ENCODE assay signal across 2 cellular contexts in genomic region chr19:47891923-47892666, GRCh38.
TF ChIP-seq lines count a peak whose summit lies in the region.

No MANE protein-coding gene starts in this region.

TF ChIP-seq in K562, 482 proteins besides CTCF, POLR2A, EP300 and RAD21 (continued from another document and continues in another):
- TF ChIP-seq ZNF318 (IDR thresholded peaks at IDR 0.05; ENCODE audit: borderline replicate concordance in 1 of 2, low read depth in 1 of 2) (peak; percentile 96; a peak in 3 of 4 replicates), ATF2 (CRISPR knock-in tag; IDR thresholded peaks at IDR 0.05) (no peak), NCOA4 (IDR thresholded peaks at IDR 0.05; ENCODE audit: partially characterized antibody) (no peak), ZNF431 (CRISPR knock-in tag; IDR thresholded peaks at IDR 0.05) (no peak), BACH1 (tag; IDR thresholded peaks at IDR 0.05) (peak; percentile 91), HBP1 (CRISPR knock-in tag; IDR thresholded peaks at IDR 0.05) (no peak), POLR3G (IDR thresholded peaks at IDR 0.05; ENCODE audit: extremely low read depth, insufficient read length, insufficient replicate concordance) (no peak)

TF ChIP-seq in HepG2, 621 proteins besides CTCF, POLR2A, EP300 and RAD21 (continued from another document and continues in another):
- TF ChIP-seq TSC22D2 (CRISPR knock-in tag; IDR thresholded peaks at IDR 0.05; ENCODE audit: borderline replicate concordance) = no peak
- TF ChIP-seq KLF16 (CRISPR knock-in tag; IDR thresholded peaks at IDR 0.05) = peak in 1 of 2 experiments; percentile 27; a peak in 1 of 4 replicates
- peak; percentile 94 for TF ChIP-seq PAXIP1 (CRISPR knock-in tag; conservative IDR thresholded peaks at IDR 0.05)
- TF ChIP-seq ZBTB2 (CRISPR knock-in tag; IDR thresholded peaks at IDR 0.05; ENCODE audit: low read depth) = no peak
- 0 out of 2 replicates have a peak, but pooled peaks have one; percentile 53 for TF ChIP-seq ZSCAN31 (CRISPR knock-in tag; IDR thresholded peaks at IDR 0.05; ENCODE audit: low read depth)
- TF ChIP-seq STAG1 (CRISPR knock-in tag; IDR thresholded peaks at IDR 0.05) = no peak
- TF ChIP-seq RFXAP (CRISPR knock-in tag; IDR thresholded peaks at IDR 0.05; ENCODE audit: borderline replicate concordance) = peak; percentile 25; the same call in 1 of the 2 replicates
- TF ChIP-seq NFIC (IDR thresholded peaks at IDR 0.05; ENCODE audit: low read length) = peak; percentile 70
- 0 out of 2 replicates have a peak, but pooled peaks have one; percentile 28 for TF ChIP-seq ZNF383 (CRISPR knock-in tag; IDR thresholded peaks at IDR 0.05; ENCODE audit: borderline replicate concordance)
- no peak for TF ChIP-seq MTA1 (CRISPR knock-in tag; IDR thresholded peaks at IDR 0.05; ENCODE audit: borderline replicate concordance)
- no peak; the same call in 1 of the 2 replicates for TF ChIP-seq ZBTB3 (CRISPR knock-in tag; IDR thresholded peaks at IDR 0.05; ENCODE audit: borderline replicate concordance, low read depth)
- peak; percentile 89 for TF ChIP-seq ZMYM4 (CRISPR knock-in tag; IDR thresholded peaks at IDR 0.05)
- no peak for TF ChIP-seq ELF4 (CRISPR knock-in tag; IDR thresholded peaks at IDR 0.05; ENCODE audit: borderline replicate concordance)
- TF ChIP-seq ATF7 (IDR thresholded peaks at IDR 0.05) = no peak
- no peak for TF ChIP-seq ATF7 (CRISPR knock-in tag; IDR thresholded peaks at IDR 0.05)
- TF ChIP-seq HOXA5 (CRISPR knock-in tag; IDR thresholded peaks at IDR 0.05) = no peak
- peak; percentile 68; the same call in 1 of the 2 replicates for TF ChIP-seq ATF7-NPFF (CRISPR knock-in tag; IDR thresholded peaks at IDR 0.05; ENCODE audit: low read depth)
- no peak for TF ChIP-seq SRSF4 (IDR thresholded peaks at IDR 0.05; ENCODE audit: low read depth, low read length, poor library complexity, severe bottlenecking)
- TF ChIP-seq RXRA (CRISPR knock-in tag; IDR thresholded peaks at IDR 0.05) = peak; percentile 65; the same call in 1 of the 2 replicates
- no peak for TF ChIP-seq HMG20B (CRISPR knock-in tag; conservative IDR thresholded peaks at IDR 0.05)
- TF ChIP-seq POLR2AphosphoS5 (IDR thresholded peaks at IDR 0.05; ENCODE audit: low read depth, low read length) = peak; percentile 99
- TF ChIP-seq ZNF547 (CRISPR knock-in tag; IDR thresholded peaks at IDR 0.05) = no peak
- TF ChIP-seq ZNF24 (IDR thresholded peaks at IDR 0.05) = 0 out of 2 replicates have a peak, but pooled peaks have one; percentile 9
- TF ChIP-seq NKX3-1 (CRISPR knock-in tag; IDR thresholded peaks at IDR 0.05) = no peak
- TF ChIP-seq RFX5 (IDR thresholded peaks at IDR 0.05; ENCODE audit: low read depth, low read length) = peak; percentile 80; the same call in 1 of the 2 replicates
- peak; percentile 80; the same call in 1 of the 2 replicates for TF ChIP-seq NCOR1 (IDR thresholded peaks at IDR 0.05; ENCODE audit: borderline replicate concordance, low read length)
- no peak for TF ChIP-seq USF2 (IDR thresholded peaks at IDR 0.05; ENCODE audit: low read depth, low read length)
- TF ChIP-seq USF2 (CRISPR knock-in tag; IDR thresholded peaks at IDR 0.05; ENCODE audit: borderline replicate concordance) = peak; percentile 86; the same call in 1 of the 2 replicates
- TF ChIP-seq ATF2 (CRISPR knock-in tag; IDR thresholded peaks at IDR 0.05) = no peak
- peak; percentile 97 for TF ChIP-seq PBX2 (CRISPR knock-in tag; IDR thresholded peaks at IDR 0.05)
- TF ChIP-seq ZNF749 (CRISPR knock-in tag; IDR thresholded peaks at IDR 0.05; ENCODE audit: borderline replicate concordance) = no peak
- TF ChIP-seq TARDBP (CRISPR knock-in tag; IDR thresholded peaks at IDR 0.05) = peak; percentile 71
- TF ChIP-seq, protein P1, sequence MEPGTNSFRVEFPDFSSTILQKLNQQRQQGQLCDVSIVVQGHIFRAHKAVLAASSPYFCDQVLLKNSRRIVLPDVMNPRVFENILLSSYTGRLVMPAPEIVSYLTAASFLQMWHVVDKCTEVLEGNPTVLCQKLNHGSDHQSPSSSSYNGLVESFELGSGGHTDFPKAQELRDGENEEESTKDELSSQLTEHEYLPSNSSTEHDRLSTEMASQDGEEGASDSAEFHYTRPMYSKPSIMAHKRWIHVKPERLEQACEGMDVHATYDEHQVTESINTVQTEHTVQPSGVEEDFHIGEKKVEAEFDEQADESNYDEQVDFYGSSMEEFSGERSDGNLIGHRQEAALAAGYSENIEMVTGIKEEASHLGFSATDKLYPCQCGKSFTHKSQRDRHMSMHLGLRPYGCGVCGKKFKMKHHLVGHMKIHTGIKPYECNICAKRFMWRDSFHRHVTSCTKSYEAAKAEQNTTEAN (CRISPR knock-in tag; conservative IDR thresholded peaks at IDR 0.05) = no peak
- TF ChIP-seq ZNF709 (CRISPR knock-in tag; IDR thresholded peaks at IDR 0.05) = no peak
- no peak; the same call in 1 of the 2 replicates for TF ChIP-seq GATAD2A (CRISPR knock-in tag; IDR thresholded peaks at IDR 0.05)
- no peak for TF ChIP-seq NFIB (CRISPR knock-in tag; IDR thresholded peaks at IDR 0.05; ENCODE audit: borderline replicate concordance)
- TF ChIP-seq CREB3 (CRISPR knock-in tag; IDR thresholded peaks at IDR 0.05) = no peak
- TF ChIP-seq, protein P2, sequence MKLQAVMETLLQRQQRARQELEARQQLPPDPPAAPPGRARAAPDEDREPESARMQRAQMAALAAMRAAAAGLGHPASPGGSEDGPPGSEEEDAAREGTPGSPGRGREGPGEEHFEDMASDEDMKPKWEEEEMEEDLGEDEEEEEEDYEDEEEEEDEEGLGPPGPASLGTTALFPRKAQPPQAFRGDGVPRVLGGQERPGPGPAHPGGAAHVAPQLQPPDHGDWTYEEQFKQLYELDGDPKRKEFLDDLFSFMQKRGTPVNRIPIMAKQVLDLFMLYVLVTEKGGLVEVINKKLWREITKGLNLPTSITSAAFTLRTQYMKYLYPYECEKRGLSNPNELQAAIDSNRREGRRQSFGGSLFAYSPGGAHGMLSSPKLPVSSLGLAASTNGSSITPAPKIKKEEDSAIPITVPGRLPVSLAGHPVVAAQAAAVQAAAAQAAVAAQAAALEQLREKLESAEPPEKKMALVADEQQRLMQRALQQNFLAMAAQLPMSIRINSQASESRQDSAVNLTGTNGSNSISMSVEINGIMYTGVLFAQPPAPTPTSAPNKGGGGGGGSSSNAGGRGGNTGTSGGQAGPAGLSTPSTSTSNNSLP (IDR thresholded peaks at IDR 0.05; ENCODE audit: low read depth, low read length) = peak; percentile 96
- TF ChIP-seq HMG20A (CRISPR knock-in tag; IDR thresholded peaks at IDR 0.05; ENCODE audit: borderline replicate concordance) = peak; percentile 12; the same call in 1 of the 2 replicates
- TF ChIP-seq, protein P3, sequence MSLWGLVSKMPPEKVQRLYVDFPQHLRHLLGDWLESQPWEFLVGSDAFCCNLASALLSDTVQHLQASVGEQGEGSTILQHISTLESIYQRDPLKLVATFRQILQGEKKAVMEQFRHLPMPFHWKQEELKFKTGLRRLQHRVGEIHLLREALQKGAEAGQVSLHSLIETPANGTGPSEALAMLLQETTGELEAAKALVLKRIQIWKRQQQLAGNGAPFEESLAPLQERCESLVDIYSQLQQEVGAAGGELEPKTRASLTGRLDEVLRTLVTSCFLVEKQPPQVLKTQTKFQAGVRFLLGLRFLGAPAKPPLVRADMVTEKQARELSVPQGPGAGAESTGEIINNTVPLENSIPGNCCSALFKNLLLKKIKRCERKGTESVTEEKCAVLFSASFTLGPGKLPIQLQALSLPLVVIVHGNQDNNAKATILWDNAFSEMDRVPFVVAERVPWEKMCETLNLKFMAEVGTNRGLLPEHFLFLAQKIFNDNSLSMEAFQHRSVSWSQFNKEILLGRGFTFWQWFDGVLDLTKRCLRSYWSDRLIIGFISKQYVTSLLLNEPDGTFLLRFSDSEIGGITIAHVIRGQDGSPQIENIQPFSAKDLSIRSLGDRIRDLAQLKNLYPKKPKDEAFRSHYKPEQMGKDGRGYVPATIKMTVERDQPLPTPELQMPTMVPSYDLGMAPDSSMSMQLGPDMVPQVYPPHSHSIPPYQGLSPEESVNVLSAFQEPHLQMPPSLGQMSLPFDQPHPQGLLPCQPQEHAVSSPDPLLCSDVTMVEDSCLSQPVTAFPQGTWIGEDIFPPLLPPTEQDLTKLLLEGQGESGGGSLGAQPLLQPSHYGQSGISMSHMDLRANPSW (CRISPR knock-in tag; IDR thresholded peaks at IDR 0.05; ENCODE audit: borderline replicate concordance) = peak; percentile 18; the same call in 1 of the 2 replicates
- TF ChIP-seq, protein P4, sequence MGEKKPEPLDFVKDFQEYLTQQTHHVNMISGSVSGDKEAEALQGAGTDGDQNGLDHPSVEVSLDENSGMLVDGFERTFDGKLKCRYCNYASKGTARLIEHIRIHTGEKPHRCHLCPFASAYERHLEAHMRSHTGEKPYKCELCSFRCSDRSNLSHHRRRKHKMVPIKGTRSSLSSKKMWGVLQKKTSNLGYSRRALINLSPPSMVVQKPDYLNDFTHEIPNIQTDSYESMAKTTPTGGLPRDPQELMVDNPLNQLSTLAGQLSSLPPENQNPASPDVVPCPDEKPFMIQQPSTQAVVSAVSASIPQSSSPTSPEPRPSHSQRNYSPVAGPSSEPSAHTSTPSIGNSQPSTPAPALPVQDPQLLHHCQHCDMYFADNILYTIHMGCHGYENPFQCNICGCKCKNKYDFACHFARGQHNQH (CRISPR knock-in tag; IDR thresholded peaks at IDR 0.05) = peak; percentile 97
- peak; percentile 55; the same call in 1 of the 2 replicates for TF ChIP-seq ARNTL (CRISPR knock-in tag; IDR thresholded peaks at IDR 0.05)
- TF ChIP-seq HOXA3 (CRISPR knock-in tag; IDR thresholded peaks at IDR 0.05) = no peak; the same call in 1 of the 2 replicates
- TF ChIP-seq ZKSCAN8 (CRISPR knock-in tag; IDR thresholded peaks at IDR 0.05; ENCODE audit: borderline replicate concordance) = no peak
